Comparison of ENCODE assay signal across 9 cellular contexts in the genomic region with DNA sequence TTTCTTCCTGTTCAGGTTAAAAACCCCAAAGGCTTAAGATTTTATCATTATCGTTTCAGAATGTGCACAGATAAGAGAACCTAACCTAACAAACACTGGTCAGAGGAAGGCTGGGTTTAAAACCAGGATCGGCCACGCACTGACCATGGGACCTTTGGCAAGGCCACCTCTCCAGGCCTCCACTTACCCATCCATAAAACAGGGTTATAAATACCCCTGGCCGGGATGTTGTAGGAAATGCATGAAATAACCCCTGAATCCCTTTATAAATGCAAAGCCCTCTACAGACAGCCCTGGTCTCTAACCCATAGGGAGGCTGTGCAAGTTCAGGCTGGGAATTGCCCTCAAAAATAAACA. TPM values are rescaled to one million over a fixed set of nuclear protein-coding genes. Genes with fewer than 3 reads are reported as not detected.
DNase-seq lines count a peak whose midpoint lies in the region; ATAC-seq and TF ChIP-seq lines count a peak whose summit lies in the region.
"Had no signal": no experiment of that assay in that cellular context is flagged by ENCODE, and none has a peak within 500 bp of the region (broad histone marks: within the 10 kb centered on the region; RNA-seq: fewer than 3 reads in every experiment).

No MANE protein-coding gene starts in this region.

- peak overlapping the region; percentile 65 for H3K4me3 ChIP-seq in GM23248
- H3K4me3 ChIP-seq in adrenal gland, result peak overlapping the region in 3 of 4 donors; percentile 14 to 94 (median 80)
- peak overlapping the region; percentile 31; the same call in 1 of the 2 replicates for H3K4me3 ChIP-seq in iPS-18c (ENCODE audit: insufficient read depth, low read depth, low read length)
- H3K4me3 ChIP-seq in skeletal muscle satellite cell (ENCODE audit: low read length), result peak overlapping the region; percentile 71

- no peaks in the 10 kb centered on the region for H4K20me1 ChIP-seq in GM23248 (ENCODE audit: insufficient read depth)

- no peaks in the 10 kb centered on the region for H3K9me2 ChIP-seq in GM23248 (ENCODE audit: insufficient read depth)

- 64 to 71% methylated on average over 4 of the region's 4 CpGs for WGBS in GM23248 (ENCODE audit: low coverage in 1 of 2, low lambda C conversion rate in 2 of 2, missing lambda C conversion rate in 2 of 2), 2 experiments
- WGBS in adrenal gland, 4 donors, result 12 to 37% (median 25%) methylated on average over 4 of the region's 4 CpGs

- H3K4me1 Mint-ChIP-seq in stimulated activated naive CD8-positive, alpha-beta T cell treated with anti-CD3 and anti-CD28 coated beads, Interleukin-15, amount 100 ng/mL, for 72 hours, result peaks cover 35% of the 10 kb centered on the region

- no peak for ATAC-seq in stimulated activated naive CD8-positive, alpha-beta T cell treated with anti-CD3 and anti-CD28 coated beads, Interleukin-15, amount 100 ng/mL, for 72 hours

- peak overlapping the region; percentile 72 for H2AFZ ChIP-seq in GM23248

- H3K9ac ChIP-seq in GM23248 (peak overlapping the region; percentile 70), skeletal muscle satellite cell (ENCODE audit: low read depth, low read length) (peak overlapping the region; percentile 74)

- TF ChIP-seq CTCF in adrenal gland (IDR thresholded peaks at IDR 0.05), result no peak

- H3K27me3 Mint-ChIP-seq in stimulated activated naive CD8-positive, alpha-beta T cell treated with anti-CD3 and anti-CD28 coated beads, Interleukin-15, amount 100 ng/mL, for 72 hours, result no peaks in the 10 kb centered on the region

- H3K27ac ChIP-seq in GM23248 (peak overlapping the region; percentile 33), adrenal gland (peak overlapping the region; percentile 9 to 90 (median 79))

- in situ Hi-C loops in GM23248 (cut with MboI), result loop anchor here (25.0 kb wide), 1 partner anchor 1316 kb away; no protein-coding TSS in a partner anchor

- no peaks in the 10 kb centered on the region for H3K9me3 Mint-ChIP-seq in stimulated activated naive CD8-positive, alpha-beta T cell treated with anti-CD3 and anti-CD28 coated beads, Interleukin-15, amount 100 ng/mL, for 72 hours

- no peak for TF ChIP-seq POLR2A in adrenal gland (IDR thresholded peaks at IDR 0.05)

- intact Hi-C loops in adrenal gland (cut with DNase I), result no loop called here

- no peaks in the 10 kb centered on the region for H3K36me3 ChIP-seq in GM23248 (ENCODE audit: low read depth)
- peaks cover 0 to 17% of the 10 kb centered on the region in 2 donors for H3K36me3 ChIP-seq in adrenal gland (replicated peaks in 1 of 2)
- H3K36me3 ChIP-seq in skeletal muscle satellite cell (ENCODE audit: insufficient read depth, low read length), result no peaks in the 10 kb centered on the region

- H3K79me2 ChIP-seq in GM23248 (ENCODE audit: insufficient read depth), result no peaks in the 10 kb centered on the region

- no peak overlapping the region for H3K27ac Mint-ChIP-seq in stimulated activated naive CD8-positive, alpha-beta T cell treated with anti-CD3 and anti-CD28 coated beads, Interleukin-15, amount 100 ng/mL, for 72 hours

- H3F3A ChIP-seq in GM23248 (ENCODE audit: insufficient read depth), result peaks cover 18% of the 10 kb centered on the region; the same call in 1 of the 2 replicates

- H3K4me2 ChIP-seq in GM23248 (ENCODE audit: unreplicated experiment) (peak overlapping the region; percentile 87), skeletal muscle satellite cell (ENCODE audit: low read length) (peak overlapping the region; percentile 85)

- H3K4me3 Mint-ChIP-seq in stimulated activated naive CD8-positive, alpha-beta T cell treated with anti-CD3 and anti-CD28 coated beads, Interleukin-15, amount 100 ng/mL, for 72 hours, result peak overlapping the region in 1 of 2 donors; percentile 44

- no peak for DNase-seq in GM23248
- no peak for DNase-seq in adrenal gland
- no peak for DNase-seq in NCI-H2227 (lab: John Stamatoyannopoulos, UW; ENCODE audit: unreplicated experiment)
- no peak for DNase-seq in KG1 (lab: John Stamatoyannopoulos, UW)
- no peak for DNase-seq in HuH-7 (ENCODE audit: low spot score)
- DNase-seq in stimulated activated naive CD8-positive, alpha-beta T cell treated with anti-CD3 and anti-CD28 coated beads, Interleukin-15, amount 100 ng/mL, for 72 hours, result no peak
- DNase-seq: activated CD4-positive, CD25-positive, alpha-beta regulatory T cell had no signal

- H3K27me3 ChIP-seq in GM23248 (replicated peaks; ENCODE audit: insufficient read depth), result no peaks in the 10 kb centered on the region
- no peaks in the 10 kb centered on the region for H3K27me3 ChIP-seq in adrenal gland
- H3K27me3 ChIP-seq in skeletal muscle satellite cell (ENCODE audit: control insufficient read depth, insufficient read depth, low read length), result no peaks in the 10 kb centered on the region

- peaks cover 50% of the 10 kb centered on the region for H3K4me1 ChIP-seq in GM23248 (ENCODE audit: insufficient read depth)
- H3K4me1 ChIP-seq in adrenal gland (replicated peaks in 1 of 2), result peaks cover 52 to 80% of the 10 kb centered on the region in 2 donors
- peaks cover 81% of the 10 kb centered on the region for H3K4me1 ChIP-seq in skeletal muscle satellite cell (ENCODE audit: control insufficient read depth, insufficient read depth, low read length)

- no peaks in the 10 kb centered on the region for H3K9me3 ChIP-seq in GM23248 (ENCODE audit: low read depth)
- no peaks in the 10 kb centered on the region for H3K9me3 ChIP-seq in adrenal gland (replicated peaks in 1 of 3)
- H3K9me3 ChIP-seq in iPS-18c (ENCODE audit: control insufficient read depth, insufficient read depth, low read length), result peaks cover 2% of the 10 kb centered on the region
- no peaks in the 10 kb centered on the region for H3K9me3 ChIP-seq in skeletal muscle satellite cell (replicated peaks; ENCODE audit: low read length)

RNA-seq across cellular contexts. Expression of gene DEPP1, which starts 0.4 kb away (rescaled TPM):
- total RNA-seq in GM23248 (2014; rRNA removed; shearing (Covaris generic)), result 7.0 and 10.1 TPM in 2 replicates
- polyA plus RNA-seq in GM23248 (2016; fragmentation: Nextera tagmentation; extraction: Ambion mirVana), result 10.2 and 13.8 TPM in 2 replicates
- total RNA-seq in adrenal gland, result 100 to 1,000 TPM in 4 of 8 donors, 10 to 100 TPM in 4; 13.2 to 179 (median 95.2) TPM
- 10 to 100 TPM; 17.6 to 86.8 (median 18.2) TPM for polyA plus RNA-seq in adrenal gland
- total RNA-seq in skeletal muscle satellite cell (2012; rRNA removed), result 6.1 and 10.1 TPM in 2 replicates

RNA-seq across cellular contexts. Expression of gene RASSF4, which starts 18.6 kb away (rescaled TPM):
- total RNA-seq in GM23248 (2014; rRNA removed; shearing (Covaris generic)), result 1.0 and 2.1 TPM in 2 replicates
- polyA plus RNA-seq in GM23248 (2016; fragmentation: Nextera tagmentation; extraction: Ambion mirVana), result 2.3 and 2.9 TPM in 2 replicates
- total RNA-seq in adrenal gland, result 10 to 100 TPM in 7 of 8 donors, 1 to 10 TPM in 1; 6.6 to 38.8 (median 25.0) TPM
- polyA plus RNA-seq in adrenal gland, result 10 to 100 TPM in 2 of 3 donors, 1 to 10 TPM in 1; 5.2 to 47.5 (median 38.3) TPM
- total RNA-seq in skeletal muscle satellite cell (2012; rRNA removed), result 1.8 and 10.5 TPM in 2 replicates

RNA-seq across cellular contexts. Expression of gene ZNF22, which starts 22.5 kb away (rescaled TPM):
- 14.0 and 15.5 TPM in 2 replicates for total RNA-seq in GM23248 (2014; rRNA removed; shearing (Covaris generic))
- polyA plus RNA-seq in GM23248 (2016; fragmentation: Nextera tagmentation; extraction: Ambion mirVana) (16.7 and 17.3 TPM in 2 replicates), adrenal gland (10 to 100 TPM; 10.9 to 21.3 (median 11.7) TPM)
- 10 to 100 TPM in 7 of 8 donors, 1 to 10 TPM in 1; 8.0 to 17.3 (median 13.2) TPM for total RNA-seq in adrenal gland
- total RNA-seq in skeletal muscle satellite cell (2012; rRNA removed), result 9.2 and 9.4 TPM in 2 replicates
